8 cellular contexts compared by ENCODE assay signal in genomic region chr20:58888521-58889333, GRCh38.
DNase-seq lines count a peak whose midpoint lies in the region; ATAC-seq and TF ChIP-seq lines count a peak whose summit lies in the region.

No MANE protein-coding gene starts in this region.

- H3K27me3 ChIP-seq in mucosa of stomach (ENCODE audit: control insufficient read depth, insufficient read depth, low read length): no peaks in the 10 kb centered on the region

- H3K4me3 ChIP-seq in mucosa of stomach (ENCODE audit: low read length): peak overlapping the region; percentile 56

- H3K4me1 ChIP-seq in mucosa of stomach (ENCODE audit: control insufficient read depth, insufficient read depth, low read length): peaks cover 5% of the 10 kb centered on the region

- ATAC-seq in HG03457 (IDR thresholded peaks at IDR 0.05; ENCODE audit: unreplicated experiment): peak; percentile 34

- H3K9ac ChIP-seq in mucosa of stomach (ENCODE audit: low read length): peak overlapping the region; percentile 82

- DNase-seq in AG08396 (ENCODE audit: low spot score) (peak; percentile 88), NOMO-1 treated with DMSO at 0.1 percent for 48 hours (lab: John Stamatoyannopoulos, UW; ENCODE audit: unreplicated experiment) (peak; percentile 65), activated T-cell treated with anti-CD3 and anti-CD28 coated beads for 4 hours (peak; percentile 73), erythroblast (lab: John Stamatoyannopoulos, UW) (peak; percentile 90 to 93)
- DNase-seq in stimulated activated CD8-positive, alpha-beta memory T cell treated with anti-CD3 and anti-CD28 coated beads, Interleukin-7, amount 100 ng/mL, for 1 hour (ENCODE audit: low read depth in 2 of 2): peak; percentile 61 to 67

- no peaks in the 10 kb centered on the region for H3K9me3 ChIP-seq in mucosa of stomach (ENCODE audit: control insufficient read depth, low read length)

- no peaks in the 10 kb centered on the region for H3K36me3 ChIP-seq in mucosa of stomach (ENCODE audit: control insufficient read depth, insufficient read depth, low read length)

- TF ChIP-seq POLR2A in GM19099 (IDR thresholded peaks at IDR 0.05; ENCODE audit: extremely low read depth, insufficient read length, low read depth) (peak; percentile 100), erythroblast (IDR thresholded peaks at IDR 0.05; ENCODE audit: low read length) (peak; percentile 96)

Comparison
In these comparisons a context has a peak if more than half of its experiments do, and no peak if none do; other contexts are left out.
1. Peak in every context shown above with its lines: DNase-seq, ATAC-seq and H3K4me3 ChIP-seq.